ENCODE assay signal across 8 cellular contexts in the genomic region with DNA sequence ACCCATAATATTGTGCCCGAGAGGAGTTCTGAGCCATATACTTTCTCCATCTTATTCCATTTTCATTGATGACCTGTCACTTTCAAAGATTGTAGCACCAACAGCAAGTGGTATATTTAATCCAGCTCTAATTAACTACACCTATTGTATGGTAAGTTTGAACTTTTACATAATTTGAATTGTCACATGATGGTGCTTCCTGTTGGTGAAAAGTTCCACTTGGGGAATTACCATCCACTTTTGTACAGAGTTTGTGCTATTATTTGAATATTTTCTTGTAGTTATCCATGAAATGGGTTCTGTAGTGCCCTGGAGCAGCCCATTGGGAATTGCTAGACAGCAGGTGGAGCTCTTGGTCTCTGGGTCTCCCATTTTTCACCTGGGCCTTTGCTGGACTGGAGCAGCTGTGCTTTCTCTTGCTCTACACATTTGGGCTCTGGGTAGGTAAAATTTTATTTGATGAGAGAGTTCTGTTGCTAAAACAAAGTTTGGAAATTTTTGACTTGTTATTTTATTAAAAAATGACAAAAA. TPM values are rescaled to one million over a fixed set of nuclear protein-coding genes. Genes with fewer than 3 reads are reported as not detected.
DNase-seq lines count a peak whose midpoint lies in the region; ATAC-seq, FAIRE-seq and TF ChIP-seq lines count a peak whose summit lies in the region.

No MANE protein-coding gene starts in this region.

- H3K36me3 ChIP-seq in SK-N-SH (replicated peaks in 1 of 2; ENCODE audit: control insufficient read depth in 1 of 2, insufficient read depth in 2 of 2, low read length in 1 of 2): no peaks in the 10 kb centered on the region

- no peaks in the 10 kb centered on the region for H3K9me2 ChIP-seq in SK-N-SH

- H4K20me1 ChIP-seq in SK-N-SH (ENCODE audit: insufficient read depth): no peaks in the 10 kb centered on the region

- peak; percentile 56 for TF ChIP-seq RAD21 in SK-N-SH (IDR thresholded peaks at IDR 0.05; ENCODE audit: low read length)

- TF ChIP-seq POLR2A in GM12892 (IDR thresholded peaks at IDR 0.05; ENCODE audit: low read depth, low read length): no peak

- no peak overlapping the region for H3K27ac ChIP-seq in SK-N-SH (ENCODE audit: low read depth in 2 of 2, low read length in 1 of 2)

- no peak overlapping the region for H3K9ac ChIP-seq in SK-N-SH

- no peak overlapping the region for H2AFZ ChIP-seq in SK-N-SH (ENCODE audit: low read depth)

- POLR2A ChIA-PET in SK-N-SH (lab: Yijun Ruan, JAX): no interaction called here

- H3K4me2 ChIP-seq in SK-N-SH: no peak overlapping the region

- H3F3A ChIP-seq in SK-N-SH (replicated peaks; ENCODE audit: insufficient read depth): no peaks in the 10 kb centered on the region

- peak; percentile 27 for TF ChIP-seq CTCF in AG09319 (IDR thresholded peaks at IDR 0.05; ENCODE audit: low read depth, low read length)
- TF ChIP-seq CTCF in SK-N-SH (IDR thresholded peaks at IDR 0.05): peak; percentile 66

- no peaks in the 10 kb centered on the region for H3K9me3 ChIP-seq in SK-N-SH

- no peaks in the 10 kb centered on the region for H3K79me2 ChIP-seq in SK-N-SH (ENCODE audit: insufficient read depth)

- ATAC-seq in GM18858 (IDR thresholded peaks at IDR 0.05; ENCODE audit: unreplicated experiment): no peak
- no peak for ATAC-seq in GM18511 (IDR thresholded peaks at IDR 0.05; ENCODE audit: unreplicated experiment)
- no peak for ATAC-seq in effector memory CD8-positive, alpha-beta T cell (replicated peaks)

- H3K27ac Mint-ChIP-seq in effector memory CD8-positive, alpha-beta T cell: no peak overlapping the region

- TF ChIP-seq EP300 in SK-N-SH (IDR thresholded peaks at IDR 0.05; ENCODE audit: borderline replicate concordance in 1 of 2, low read depth in 1 of 2, low read length in 1 of 2): no peak

- FAIRE-seq in GM12892 (lab: Jason Lieb, UNC): peak; percentile 27

- H3K4me1 Mint-ChIP-seq in effector memory CD8-positive, alpha-beta T cell (ENCODE audit: low read depth in 2 of 2): peaks cover 0 to 2% of the 10 kb centered on the region in 2 donors

- DNase-seq in AG09319 (ENCODE audit: extremely low read depth, low read depth) (no peak), GM12892 (ENCODE audit: insufficient read length) (no peak), SK-N-SH (no peak), iPS-NIHi7 (ENCODE audit: extremely low spot score) (peak; percentile 51), ecto neural progenitor cell (ENCODE audit: low spot score) (no peak)
- no peak for DNase-seq in effector memory CD8-positive, alpha-beta T cell

- no peaks in the 10 kb centered on the region for H3K4me1 ChIP-seq in SK-N-SH (ENCODE audit: control insufficient read depth in 1 of 2, insufficient read depth in 2 of 2, low read depth in 1 of 2, low read length in 1 of 2)

- no peaks in the 10 kb centered on the region for H3K27me3 ChIP-seq in SK-N-SH (ENCODE audit: insufficient read depth)

- no peaks in the 10 kb centered on the region for H3K9me3 Mint-ChIP-seq in effector memory CD8-positive, alpha-beta T cell

- H3K4me3 ChIP-seq in SK-N-SH (ENCODE audit: low read depth in 2 of 2, low read length in 1 of 2): no peak overlapping the region

- no peaks in the 10 kb centered on the region for H3K36me3 Mint-ChIP-seq in effector memory CD8-positive, alpha-beta T cell (ENCODE audit: insufficient read depth)

- no peak overlapping the region for H3K4me3 Mint-ChIP-seq in effector memory CD8-positive, alpha-beta T cell

- 75% methylated on average over 1 of the region's 1 CpG for WGBS in SK-N-SH (ENCODE audit: low lambda C conversion rate)

- no peaks in the 10 kb centered on the region for H3K27me3 Mint-ChIP-seq in effector memory CD8-positive, alpha-beta T cell

- CTCF ChIA-PET in SK-N-SH (lab: Yijun Ruan, JAX): interaction anchor here (0.8 to 2.1 kb wide), 10 partner anchors 14 to 413 kb away, joined by 3 to 11 read pairs (median 3); a partner anchor contains a TSS

TF ChIP-seq in SK-N-SH, 30 proteins besides CTCF, POLR2A, EP300 and RAD21:
- TF ChIP-seq MEF2A (IDR thresholded peaks at IDR 0.05; ENCODE audit: borderline replicate concordance, low read depth): no peak
- TF ChIP-seq RXRA (IDR thresholded peaks at IDR 0.05; ENCODE audit: borderline replicate concordance, low read depth): no peak
- TF ChIP-seq EZH2phosphoT487 (IDR thresholded peaks at IDR 0.05; ENCODE audit: borderline replicate concordance, low read depth): no peak
- peak; percentile 63 for TF ChIP-seq SMC3 (IDR thresholded peaks at IDR 0.05; ENCODE audit: low read depth, low read length)
- TF ChIP-seq GATA2 (CRISPR knock-in tag; IDR thresholded peaks at IDR 0.05): no peak
- TF ChIP-seq POLR2AphosphoS5 (IDR thresholded peaks at IDR 0.05; ENCODE audit: low read depth, low read length): no peak

RNA-seq across cellular contexts. Expression of a gene that starts 3.0 kb away (rescaled TPM):
- 0.28 TPM for polyA plus RNA-seq in GM12892 (2012; ENCODE audit: missing spikeins)
- 0.03 and 0.18 TPM in 2 replicates for polyA plus RNA-seq in SK-N-SH (2012; rRNA removed)
- polyA plus RNA-seq in SK-N-SH (2012; cell fraction: cytosol; rRNA removed): 0.14 and 0.18 TPM in 2 replicates
- polyA plus RNA-seq in SK-N-SH (2012; cell fraction: nucleus; rRNA removed): 0.08 and 0.14 TPM in 2 replicates

RNA-seq across cellular contexts. Expression of a gene that starts 7.5 kb away (rescaled TPM):
- 3.6 TPM for polyA plus RNA-seq in GM12892 (2012; ENCODE audit: missing spikeins)
- 0.87 and 1.0 TPM in 2 replicates for polyA plus RNA-seq in SK-N-SH (2012; rRNA removed)
- 1.1 and 1.5 TPM in 2 replicates for polyA plus RNA-seq in SK-N-SH (2012; cell fraction: cytosol; rRNA removed)
- 1.7 and 1.9 TPM in 2 replicates for polyA plus RNA-seq in SK-N-SH (2012; cell fraction: nucleus; rRNA removed)

RNA-seq across cellular contexts. Expression of a gene that starts 7.7 kb away (rescaled TPM):
- 56.2 TPM for polyA plus RNA-seq in GM12892 (2012; ENCODE audit: missing spikeins)
- 14.7 and 18.7 TPM in 2 replicates for polyA plus RNA-seq in SK-N-SH (2012; rRNA removed)
- polyA plus RNA-seq in SK-N-SH (2012; cell fraction: cytosol; rRNA removed): 19.0 and 19.9 TPM in 2 replicates
- polyA plus RNA-seq in SK-N-SH (2012; cell fraction: nucleus; rRNA removed): 8.6 and 18.0 TPM in 2 replicates

RNA-seq across cellular contexts. Expression of a gene that starts 32.3 kb away (rescaled TPM):
- polyA plus RNA-seq in GM12892 (2012; ENCODE audit: missing spikeins): not detected
- not detected in 2 replicates for polyA plus RNA-seq in SK-N-SH (2012; rRNA removed)
- 0.01 TPM in 2 replicates for polyA plus RNA-seq in SK-N-SH (2012; cell fraction: cytosol; rRNA removed)
- polyA plus RNA-seq in SK-N-SH (2012; cell fraction: nucleus; rRNA removed): 0.01 TPM in 1 of 2 replicates, not detected in the other
